8 cellular contexts compared by ENCODE assay signal in the genomic region with DNA sequence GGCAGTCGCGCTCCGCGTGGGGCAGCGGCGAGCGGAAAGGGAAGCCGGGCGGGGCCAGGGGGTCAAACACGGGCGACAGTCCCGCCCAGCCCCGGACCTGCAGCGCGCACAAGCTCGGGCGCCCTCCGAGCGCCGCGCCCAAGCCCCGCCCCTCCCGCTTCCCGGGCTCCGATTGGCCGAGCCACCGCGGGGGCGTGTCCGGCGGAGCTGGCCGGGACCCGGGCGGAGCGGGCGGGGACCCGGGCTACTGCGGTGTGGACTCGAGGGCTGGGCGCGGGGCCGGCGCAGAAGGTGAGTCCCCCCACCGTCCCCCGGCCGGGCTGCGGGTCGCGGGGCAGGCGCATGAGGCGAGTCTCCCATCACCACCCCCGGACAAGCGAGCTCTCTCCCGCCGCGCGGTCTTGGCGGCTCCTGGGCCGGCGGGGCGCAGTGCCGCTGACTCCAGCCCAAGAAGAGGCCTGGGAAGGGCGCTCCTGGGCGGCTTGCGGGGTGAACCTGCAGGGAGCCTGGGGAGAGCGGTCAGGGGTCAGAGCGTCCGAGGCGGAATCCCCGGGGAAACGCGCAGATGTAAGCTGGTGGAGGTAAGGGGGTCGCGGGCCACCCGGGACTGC. TPM values are rescaled to one million over a fixed set of nuclear protein-coding genes. Genes with fewer than 3 reads are reported as not detected.
A peak's percentile ranks its signal among the peaks of the same experiment; 100 is the strongest.
DNase-seq lines count a peak whose midpoint lies in the region; ATAC-seq and TF ChIP-seq lines count a peak whose summit lies in the region.

A gene with protein sequence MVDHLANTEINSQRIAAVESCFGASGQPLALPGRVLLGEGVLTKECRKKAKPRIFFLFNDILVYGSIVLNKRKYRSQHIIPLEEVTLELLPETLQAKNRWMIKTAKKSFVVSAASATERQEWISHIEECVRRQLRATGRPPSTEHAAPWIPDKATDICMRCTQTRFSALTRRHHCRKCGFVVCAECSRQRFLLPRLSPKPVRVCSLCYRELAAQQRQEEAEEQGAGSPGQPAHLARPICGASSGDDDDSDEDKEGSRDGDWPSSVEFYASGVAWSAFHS (plus strand): TSS at position 247 of the 611 bp plus-strand sequence. CDS start 8,379 bp downstream, outside the sequence.

- CTCF ChIA-PET in CD4-positive, alpha-beta memory T cell (lab: Charles Lee; ENCODE audit: partially characterized antibody), result interaction anchor here (0.8 to 10.1 kb wide), 9 partner anchors 12 to 281 kb away, joined by 3 to 158 read pairs (median 75); a partner anchor contains a TSS

- no peaks in the 10 kb centered on the region for H3K36me3 ChIP-seq in CD4-positive, alpha-beta memory T cell (ENCODE audit: insufficient read depth, low read length)
- peaks cover 6% of the 10 kb centered on the region for H3K36me3 ChIP-seq in NT2/D1 (ENCODE audit: insufficient read depth, insufficient read length, low read length)

- peaks cover 10 to 19% of the 10 kb centered on the region in 2 donors for H3K36me3 Mint-ChIP-seq in CD4-positive, alpha-beta memory T cell
- peaks cover 3% of the 10 kb centered on the region for H3K36me3 Mint-ChIP-seq in endothelial cell (ENCODE audit: low read depth, unreplicated experiment)

- POLR2A ChIA-PET in CD4-positive, alpha-beta memory T cell (lab: Charles Lee; ENCODE audit: partially characterized antibody), result interaction anchor here (0.8 to 8.7 kb wide), 10 partner anchors 8 to 277 kb away, joined by 3 to 163 read pairs (median 30); a partner anchor contains a TSS

- H3K9me3 Mint-ChIP-seq in CD4-positive, alpha-beta memory T cell, result peaks cover 0 to 1% (median 0%) of the 10 kb centered on the region in 8 donors
- H3K9me3 Mint-ChIP-seq in endothelial cell (ENCODE audit: unreplicated experiment), result no peaks in the 10 kb centered on the region

- intact Hi-C loops in CD4-positive, alpha-beta memory T cell (cut with micrococcal nuclease), result loop anchor here (1.0 to 2.0 kb wide), 5 partner anchors 8 to 179 kb away; a partner anchor contains a TSS

- peak within 1 kb of the TSS; percentile 92 for H3K27ac ChIP-seq in CD4-positive, alpha-beta memory T cell (ENCODE audit: low read depth, low read length)

- DNase-seq in CD4-positive, alpha-beta memory T cell, result peak; percentile 73 to 88 (median 78)
- DNase-seq in GM19240 (ENCODE audit: insufficient read length, low spot score) (peak; percentile 87), NT2/D1 (ENCODE audit: low read depth, low spot score) (peak; percentile 39), endothelial cell (ENCODE audit: low spot score) (peak; percentile 91), midbrain (lab: John Stamatoyannopoulos, UW) (peak; percentile 92)
- DNase-seq in activated CD8-positive, alpha-beta memory T cell treated with anti-CD3 and anti-CD28 coated beads, Interleukin-2, amount 50 U/mL, for 24 hours (ENCODE audit: extremely low read depth), result peak; percentile 46
- DNase-seq in stimulated activated CD8-positive, alpha-beta memory T cell treated with anti-CD3 and anti-CD28 coated beads, Interleukin-15, amount 100 ng/mL, for 48 hours (ENCODE audit: low read depth in 2 of 2), result peak; percentile 81 to 82

- peak within 1 kb of the TSS; percentile 74 for H3K9ac ChIP-seq in NT2/D1 (ENCODE audit: insufficient read length, low read depth)

- peaks cover 24 to 62% (median 38%) of the 10 kb centered on the region in 4 donors for H3K4me1 Mint-ChIP-seq in CD4-positive, alpha-beta memory T cell
- H3K4me1 Mint-ChIP-seq in endothelial cell (ENCODE audit: unreplicated experiment), result peaks cover 12% of the 10 kb centered on the region

- H3K4me3 ChIP-seq in CD4-positive, alpha-beta memory T cell (ENCODE audit: low read length in 2 of 2), result peak within 1 kb of the TSS; percentile 77 to 83
- H3K4me3 ChIP-seq in NT2/D1 (ENCODE audit: insufficient read length, low read depth), result peak within 1 kb of the TSS; percentile 55

- H3K27ac Mint-ChIP-seq in CD4-positive, alpha-beta memory T cell, result peak within 1 kb of the TSS; percentile 92 to 100 (median 96)
- no peak within 1 kb of the TSS for H3K27ac Mint-ChIP-seq in endothelial cell (ENCODE audit: unreplicated experiment)

- peak; percentile 86 for ATAC-seq in HG03439 (IDR thresholded peaks at IDR 0.05; ENCODE audit: unreplicated experiment)

- no peaks in the 10 kb centered on the region for H3K9me3 ChIP-seq in CD4-positive, alpha-beta memory T cell (ENCODE audit: control insufficient read depth in 1 of 2, low read length in 2 of 2)
- H3K9me3 ChIP-seq in NT2/D1 (ENCODE audit: insufficient read depth, low read length), result no peaks in the 10 kb centered on the region

- peak within 1 kb of the TSS; percentile 89 to 98 (median 93) for H3K4me3 Mint-ChIP-seq in CD4-positive, alpha-beta memory T cell
- peak within 1 kb of the TSS; percentile 78 for H3K4me3 Mint-ChIP-seq in endothelial cell (ENCODE audit: unreplicated experiment)

- no peaks in the 10 kb centered on the region for H3K27me3 ChIP-seq in CD4-positive, alpha-beta memory T cell (ENCODE audit: insufficient read depth, low read length)
- peaks cover 5% of the 10 kb centered on the region for H3K27me3 ChIP-seq in NT2/D1 (ENCODE audit: insufficient read depth, insufficient read length)

- peaks cover 42% of the 10 kb centered on the region for H3K4me1 ChIP-seq in CD4-positive, alpha-beta memory T cell (ENCODE audit: insufficient read depth, low read length)
- H3K4me1 ChIP-seq in NT2/D1 (ENCODE audit: insufficient read depth, insufficient read length), result peaks cover 10% of the 10 kb centered on the region

- no peaks in the 10 kb centered on the region for H3K27me3 Mint-ChIP-seq in CD4-positive, alpha-beta memory T cell
- peaks cover 18% of the 10 kb centered on the region for H3K27me3 Mint-ChIP-seq in endothelial cell (ENCODE audit: unreplicated experiment)

- TF ChIP-seq CTCF in endothelial cell (IDR thresholded peaks at IDR 0.05; ENCODE audit: unreplicated experiment), result no peak

RNA-seq across cellular contexts. Expression of the gene that starts here (rescaled TPM):
- 10 to 100 TPM; 31.2 to 32.4 TPM for total RNA-seq in CD4-positive, alpha-beta memory T cell
- 10 to 100 TPM; 15.3 to 36.0 TPM for polyA plus RNA-seq in CD4-positive, alpha-beta memory T cell
- total RNA-seq in endothelial cell (ENCODE audit: unreplicated experiment), result 0.77 TPM

Comparison
In these comparisons a context has a peak if more than half of its experiments do, and no peak if none do; other contexts are left out.
1. Peak in every context shown above with its lines: DNase-seq, ATAC-seq, H3K4me3 ChIP-seq and H3K27ac ChIP-seq.
2. RNA of the gene that starts here (total RNA-seq): 31.2 to 32.4 TPM in CD4-positive, alpha-beta memory T cell; 0.77 TPM in endothelial cell (single experiment); every median in the first group is over 10 times any median in the second.
3. Peak in DNase-seq in endothelial cell; RNA of the gene not detected or under 1 TPM.
4. DNase-seq: peak in every context shown above with its lines; median percentile 92 in midbrain; 91 in endothelial cell; 87 in GM19240; 82 in stimulated activated CD8-positive, alpha-beta memory T cell treated with anti-CD3 and anti-CD28 coated beads, Interleukin-15, amount 100 ng/mL, for 48 hours; 78 in CD4-positive, alpha-beta memory T cell; 46 in activated CD8-positive, alpha-beta memory T cell treated with anti-CD3 and anti-CD28 coated beads, Interleukin-2, amount 50 U/mL, for 24 hours; 39 in NT2/D1.